1 cellular context compared by ENCODE assay signal in the genomic region with DNA sequence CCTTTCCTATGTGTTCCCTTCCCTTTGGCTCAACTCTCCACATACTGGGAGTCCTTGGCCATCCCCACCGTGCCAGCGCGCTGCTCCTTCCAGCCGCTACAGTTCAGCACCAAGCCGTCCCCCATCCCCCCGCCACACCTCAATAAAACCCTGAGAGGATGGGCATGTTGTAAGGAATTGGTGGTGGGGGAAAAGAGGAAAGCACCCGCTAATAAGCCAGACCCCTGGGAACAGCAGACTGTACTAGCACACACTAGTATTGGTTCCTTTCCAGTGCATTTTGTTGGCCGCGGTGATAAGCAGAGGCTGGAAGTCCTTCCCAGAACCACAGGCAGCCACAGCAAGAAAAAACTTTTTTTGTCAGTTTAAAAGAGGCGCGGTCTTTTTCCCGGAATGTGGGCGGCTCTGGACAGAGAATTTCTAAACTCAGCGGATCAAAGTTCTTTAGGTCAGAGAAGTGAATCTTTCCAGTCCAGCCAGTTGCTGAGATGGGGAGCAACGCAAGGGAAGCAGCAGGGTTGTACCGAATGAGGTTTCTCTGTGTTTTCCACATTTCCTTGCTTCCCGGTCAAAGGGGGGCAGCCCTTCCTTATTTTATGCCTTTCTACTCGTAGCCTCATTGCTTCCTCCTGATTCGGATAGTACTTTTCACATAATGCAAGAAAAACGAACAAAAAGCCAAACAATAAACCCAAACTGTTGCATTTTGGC.
TF ChIP-seq lines count a peak whose summit lies in the region.

No MANE protein-coding gene starts in this region.

TF ChIP-seq in HCT116, 20 proteins besides CTCF, POLR2A, EP300 and RAD21 (continued from another document):
- TF ChIP-seq, protein P1, sequence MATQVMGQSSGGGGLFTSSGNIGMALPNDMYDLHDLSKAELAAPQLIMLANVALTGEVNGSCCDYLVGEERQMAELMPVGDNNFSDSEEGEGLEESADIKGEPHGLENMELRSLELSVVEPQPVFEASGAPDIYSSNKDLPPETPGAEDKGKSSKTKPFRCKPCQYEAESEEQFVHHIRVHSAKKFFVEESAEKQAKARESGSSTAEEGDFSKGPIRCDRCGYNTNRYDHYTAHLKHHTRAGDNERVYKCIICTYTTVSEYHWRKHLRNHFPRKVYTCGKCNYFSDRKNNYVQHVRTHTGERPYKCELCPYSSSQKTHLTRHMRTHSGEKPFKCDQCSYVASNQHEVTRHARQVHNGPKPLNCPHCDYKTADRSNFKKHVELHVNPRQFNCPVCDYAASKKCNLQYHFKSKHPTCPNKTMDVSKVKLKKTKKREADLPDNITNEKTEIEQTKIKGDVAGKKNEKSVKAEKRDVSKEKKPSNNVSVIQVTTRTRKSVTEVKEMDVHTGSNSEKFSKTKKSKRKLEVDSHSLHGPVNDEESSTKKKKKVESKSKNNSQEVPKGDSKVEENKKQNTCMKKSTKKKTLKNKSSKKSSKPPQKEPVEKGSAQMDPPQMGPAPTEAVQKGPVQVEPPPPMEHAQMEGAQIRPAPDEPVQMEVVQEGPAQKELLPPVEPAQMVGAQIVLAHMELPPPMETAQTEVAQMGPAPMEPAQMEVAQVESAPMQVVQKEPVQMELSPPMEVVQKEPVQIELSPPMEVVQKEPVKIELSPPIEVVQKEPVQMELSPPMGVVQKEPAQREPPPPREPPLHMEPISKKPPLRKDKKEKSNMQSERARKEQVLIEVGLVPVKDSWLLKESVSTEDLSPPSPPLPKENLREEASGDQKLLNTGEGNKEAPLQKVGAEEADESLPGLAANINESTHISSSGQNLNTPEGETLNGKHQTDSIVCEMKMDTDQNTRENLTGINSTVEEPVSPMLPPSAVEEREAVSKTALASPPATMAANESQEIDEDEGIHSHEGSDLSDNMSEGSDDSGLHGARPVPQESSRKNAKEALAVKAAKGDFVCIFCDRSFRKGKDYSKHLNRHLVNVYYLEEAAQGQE (IDR thresholded peaks at IDR 0.05; ENCODE audit: low read depth), result no peak
- no peak for TF ChIP-seq EGR1 (IDR thresholded peaks at IDR 0.05; ENCODE audit: low read depth)
- TF ChIP-seq CEBPB (IDR thresholded peaks at IDR 0.05; ENCODE audit: low read depth), result no peak
- no peak for TF ChIP-seq EZH2 (IDR thresholded peaks at IDR 0.05)
- TF ChIP-seq ELF1 (IDR thresholded peaks at IDR 0.05; ENCODE audit: borderline replicate concordance, low read depth), result no peak
- TF ChIP-seq EZH2phosphoT487 (IDR thresholded peaks at IDR 0.05; ENCODE audit: borderline replicate concordance), result no peak
- TF ChIP-seq JUND (IDR thresholded peaks at IDR 0.05), result no peak
